Comparison of ENCODE assay signal across 1 cellular context in genomic region chr20:31567380-31567720, GRCh38.
TF ChIP-seq lines count a peak whose summit lies in the region.

No MANE protein-coding gene starts in this region.

TF ChIP-seq in HEK293, 187 proteins besides CTCF, POLR2A, EP300 and RAD21 (continued from another document):
- TF ChIP-seq ZNF280D (tag by site-specific recombination; IDR thresholded peaks at IDR 0.05), result no peak
